In genomic region chr19:5115351-5115750, GRCh38 we compare ENCODE assay signal across 31 cellular contexts.
DNase-seq lines count a peak whose midpoint lies in the region; ATAC-seq and TF ChIP-seq lines count a peak whose summit lies in the region.
"Had no signal": no experiment of that assay in that cellular context is flagged by ENCODE, and none has a peak within 500 bp of the region (broad histone marks: within the 10 kb centered on the region; RNA-seq: fewer than 3 reads in every experiment).

No MANE protein-coding gene starts in this region.

- TF ChIP-seq EP300 in sigmoid colon (IDR thresholded peaks at IDR 0.05) = no peak

- TF ChIP-seq CTCF in breast epithelium (IDR thresholded peaks at IDR 0.05) (no peak), mammary epithelial cell (conservative IDR thresholded peaks at IDR 0.05 in 1 of 2, IDR thresholded peaks at IDR 0.05 in 1 of 2; ENCODE audit: extremely low read depth in 1 of 2, insufficient read depth in 1 of 2, low read depth in 1 of 2, low read length in 2 of 2) (no peak), body of pancreas (IDR thresholded peaks at IDR 0.05) (no peak), sigmoid colon (IDR thresholded peaks at IDR 0.05) (no peak)

- H3K36me3 ChIP-seq in breast epithelium (no peaks in the 10 kb centered on the region), mammary epithelial cell (ENCODE audit: insufficient read depth, low read length) (peaks cover 7% of the 10 kb centered on the region), body of pancreas (replicated peaks in 1 of 2; ENCODE audit: insufficient read depth in 1 of 2, low read depth in 2 of 2) (no peaks in the 10 kb centered on the region), sigmoid colon (peaks cover 12 to 52% (median 17%) of the 10 kb centered on the region in 4 donors)

- BruUV-seq in mammary epithelial cell (replicated peaks; lab: Mats Ljungman, UMichigan) = no TSS peak

- intact Hi-C loops in breast epithelium (cut with DNase I; ENCODE audit: low total_unique reads) (no loop called here), mammary epithelial cell (cut with micrococcal nuclease) (no loop called here), body of pancreas (cut with DNase I) (no loop called here), sigmoid colon (cut with DNase I) (no loop called here)

- H3K79me2 ChIP-seq in mammary epithelial cell (ENCODE audit: insufficient read depth, low read length) = no peaks in the 10 kb centered on the region

- TF ChIP-seq POLR2A in breast epithelium (IDR thresholded peaks at IDR 0.05) (no peak), body of pancreas (IDR thresholded peaks at IDR 0.05) (no peak), sigmoid colon (IDR thresholded peaks at IDR 0.05) (no peak)

- H3K27ac ChIP-seq in breast epithelium (peak overlapping the region; percentile 21 to 83), mammary epithelial cell (ENCODE audit: insufficient read depth, low read depth, low read length) (no peak overlapping the region), body of pancreas (peak overlapping the region; percentile 54 to 73 (median 66)), sigmoid colon (peak overlapping the region in 3 of 4 donors; percentile 36 to 63 (median 51))
- H3K27ac ChIP-seq: adrenal gland, gastrocnemius medialis, left lung, upper lobe of right lung had no signal

- H3K4me3 ChIP-seq in breast epithelium (no peak overlapping the region), mammary epithelial cell (replicated peaks in 1 of 3; ENCODE audit: insufficient read depth in 1 of 3, low read depth in 2 of 3, low read length in 3 of 3) (no peak overlapping the region), body of pancreas (no peak overlapping the region), sigmoid colon (no peak overlapping the region)
- H3K4me3 ChIP-seq: adrenal gland, gastrocnemius medialis, left lung, skin epidermis, upper lobe of right lung had no signal

- dilution Hi-C loops in mammary epithelial cell (cut with HindIII; ENCODE audit: low sequenced_read_pairs) = loop anchor here (5.0 kb wide), 2 partner anchors 37 to 82 kb away; no protein-coding TSS in a partner anchor

- H3K27me3 ChIP-seq in breast epithelium = no peaks in the 10 kb centered on the region
- H3K27me3 ChIP-seq in mammary epithelial cell (ENCODE audit: insufficient read depth, low read length) = no peaks in the 10 kb centered on the region
- no peaks in the 10 kb centered on the region for H3K27me3 ChIP-seq in body of pancreas
- H3K27me3 ChIP-seq in sigmoid colon = no peaks in the 10 kb centered on the region
- H3K27me3 ChIP-seq: adrenal gland, gastrocnemius medialis, left lung, upper lobe of right lung had no signal

- H2AFZ ChIP-seq in mammary epithelial cell (ENCODE audit: low read depth, low read length) = no peak overlapping the region

- H3K9ac ChIP-seq in mammary epithelial cell (ENCODE audit: insufficient read depth, low read length) = no peak overlapping the region

- H4K20me1 ChIP-seq in mammary epithelial cell (ENCODE audit: insufficient read depth, low read length) = no peaks in the 10 kb centered on the region

- in situ Hi-C loops in mammary epithelial cell (cut with MboI; ENCODE audit: low sequenced_read_pairs in 2 of 2) = no loop called here

- H3K9me3 ChIP-seq in breast epithelium (no peaks in the 10 kb centered on the region), mammary epithelial cell (replicated peaks; ENCODE audit: insufficient read depth, low read length) (no peaks in the 10 kb centered on the region), body of pancreas (no peaks in the 10 kb centered on the region), sigmoid colon (no peaks in the 10 kb centered on the region)
- H3K9me3 ChIP-seq: adrenal gland, gastrocnemius medialis, upper lobe of right lung had no signal

- CTCF ChIA-PET in mammary epithelial cell (lab: Charles Lee; ENCODE audit: low non-redundant PET) = no interaction called here

- H3K4me1 ChIP-seq in breast epithelium (no peaks in the 10 kb centered on the region), mammary epithelial cell (ENCODE audit: insufficient read depth, low read length) (no peaks in the 10 kb centered on the region), body of pancreas (peaks cover 46% of the 10 kb centered on the region), sigmoid colon (peaks cover 0 to 17% (median 4%) of the 10 kb centered on the region in 4 donors)
- H3K4me1 ChIP-seq: gastrocnemius medialis, left lung, upper lobe of right lung had no signal

- ATAC-seq in body of pancreas = no peak
- peak; percentile 39 for ATAC-seq in left lobe of liver
- no peak for ATAC-seq in GM21529 (IDR thresholded peaks at IDR 0.05; ENCODE audit: unreplicated experiment)
- ATAC-seq: activated CD8-positive, alpha-beta T cell treated with anti-CD3 and anti-CD28 coated beads for 36 hours; gastrocnemius medialis; left lung; naive thymus-derived CD4-positive, alpha-beta T cell; PC-3; stimulated activated naive CD8-positive, alpha-beta T cell treated with anti-CD3 and anti-CD28 coated beads, Interleukin-15, Interleukin-2, amounts not matched to agents 100 U/mL and 50 U/mL, for 24 hours; upper lobe of right lung had no signal

- DNase-seq in breast epithelium (ENCODE audit: low spot score in 2 of 2) = no peak
- DNase-seq in mammary epithelial cell = no peak
- DNase-seq in body of pancreas = no peak
- no peak for DNase-seq in left lobe of liver (ENCODE audit: low spot score)
- no peak for DNase-seq in sigmoid colon
- DNase-seq in stimulated activated CD4-positive, alpha-beta T cell treated with anti-CD3 and anti-CD28 coated beads, Interleukin-1b, Interleukin-23, amount 100 ng/mL, for 48 hours = no peak
- DNase-seq in NCI-H524 treated with DMSO at 0.1 percent for 48 hours (lab: John Stamatoyannopoulos, UW) = no peak
- DNase-seq: 8988T; activated CD4-positive, alpha-beta T cell treated with anti-CD3 and anti-CD28 coated beads for 1 hour; activated CD8-positive, alpha-beta memory T cell treated with anti-CD3 and anti-CD28 coated beads, Interleukin-2, amount 50 U/mL, for 48 hours; activated CD8-positive, alpha-beta T cell treated with anti-CD3 and anti-CD28 coated beads for 36 hours; activated naive CD4-positive, alpha-beta T cell treated with Interleukin-2 at 50 U/mL for 16 hours; adrenal gland; CD4-positive, CD25-positive, alpha-beta regulatory T cell; DMS79 treated with DMSO at 0.1 percent for 48 hours; gastrocnemius medialis; GDM1; HFFc6; KG1; left lung; naive thymus-derived CD4-positive, alpha-beta T cell; NCI-H1105; NCI-H187; NCI-H2171 treated with DMSO at 0.1 percent for 48 hours; NCI-H524; occipital lobe; PC-3; stimulated activated naive CD8-positive, alpha-beta T cell treated with anti-CD3 and anti-CD28 coated beads, Interleukin-15, Interleukin-2, amounts not matched to agents 100 U/mL and 50 U/mL, for 24 hours; upper lobe of right lung had no signal

- 100% methylated on average over 2 of the region's 7 CpGs for WGBS in mammary epithelial cell (ENCODE audit: low coverage, missing lambda C conversion rate)
- WGBS in body of pancreas, 2 donors = 87 to 93% methylated on average over 7 of the region's 7 CpGs
- 95 to 97% methylated on average over 7 of the region's 7 CpGs for WGBS in sigmoid colon, 2 donors

- no peak overlapping the region for H3K4me2 ChIP-seq in mammary epithelial cell (ENCODE audit: insufficient read depth, low read depth, low read length)
